ENCODE assay signal across 8 cellular contexts in genomic region chr6:46652603-46653438, GRCh38. TPM values are rescaled to one million over a fixed set of nuclear protein-coding genes. Genes with fewer than 3 reads are reported as not detected.
DNase-seq lines count a peak whose midpoint lies in the region; ATAC-seq and TF ChIP-seq lines count a peak whose summit lies in the region.

Gene CYP39A1, minus strand, starts transcription at chr6:46652818. Its CDS starts 236 bp downstream, at chr6:46652582.
Gene SLC25A27, plus strand, starts transcription at chr6:46652975. Its CDS starts 218 bp downstream, at chr6:46653193.

- no peaks in the 10 kb centered on the region for H3K36me3 ChIP-seq in colonic mucosa

- peak within 1 kb of the TSS; percentile 42 for H3K27ac Mint-ChIP-seq in activated CD4-positive, alpha-beta T cell treated with anti-CD3 and anti-CD28 coated beads, Interleukin-2, amount 10 ng/mL, durations not matched to agents 24 days and 14 days

- H3K9me3 ChIP-seq in colonic mucosa: no peaks in the 10 kb centered on the region

- intact Hi-C loops in activated CD4-positive, alpha-beta T cell treated with anti-CD3 and anti-CD28 coated beads, Interleukin-2, amount 10 ng/mL, durations not matched to agents 24 days and 14 days (cut with micrococcal nuclease): no loop called here
- intact Hi-C loops in colonic mucosa (cut with DNase I): no loop called here

- H3K27ac ChIP-seq in colonic mucosa: peak within 1 kb of the TSS; percentile 64

- H3K4me3 Mint-ChIP-seq in activated CD4-positive, alpha-beta T cell treated with anti-CD3 and anti-CD28 coated beads, Interleukin-2, amount 10 ng/mL, durations not matched to agents 24 days and 14 days: peak within 1 kb of the TSS; percentile 89

- peaks cover 13% of the 10 kb centered on the region for H3K4me1 Mint-ChIP-seq in activated CD4-positive, alpha-beta T cell treated with anti-CD3 and anti-CD28 coated beads, Interleukin-2, amount 10 ng/mL, durations not matched to agents 24 days and 14 days

- TF ChIP-seq CTCF in AG04449 (IDR thresholded peaks at IDR 0.05; ENCODE audit: insufficient read depth, low read length, missing control alignments) (no peak), colonic mucosa (IDR thresholded peaks at IDR 0.05) (no peak)

- CTCF ChIA-PET in AG04449 (lab: Yijun Ruan, JAX): no interaction called here

- peaks cover 46% of the 10 kb centered on the region for H3K27me3 Mint-ChIP-seq in activated CD4-positive, alpha-beta T cell treated with anti-CD3 and anti-CD28 coated beads, Interleukin-2, amount 10 ng/mL, durations not matched to agents 24 days and 14 days

- no peaks in the 10 kb centered on the region for H3K27me3 ChIP-seq in colonic mucosa

- peak within 1 kb of the TSS; percentile 70 for H3K4me3 ChIP-seq in AG04449 (ENCODE audit: low read depth, low read length)
- peak within 1 kb of the TSS; percentile 91 for H3K4me3 ChIP-seq in colonic mucosa

- POLR2A ChIA-PET in AG04449 (lab: Yijun Ruan, JAX): no interaction called here

- peak; percentile 100 for ATAC-seq in GM19025 (IDR thresholded peaks at IDR 0.05; ENCODE audit: low read depth, unreplicated experiment)
- peak; percentile 100 for ATAC-seq in HG03354 (IDR thresholded peaks at IDR 0.05; ENCODE audit: poor library complexity, severe bottlenecking, unreplicated experiment)

- no peaks in the 10 kb centered on the region for H3K9me3 Mint-ChIP-seq in activated CD4-positive, alpha-beta T cell treated with anti-CD3 and anti-CD28 coated beads, Interleukin-2, amount 10 ng/mL, durations not matched to agents 24 days and 14 days

- no peak for DNase-seq in AG04449 (ENCODE audit: low read depth, low spot score)
- peak; percentile 80 for DNase-seq in NCI-H460 (ENCODE audit: extremely low read depth, low read depth)
- DNase-seq in activated CD4-positive, alpha-beta T cell treated with anti-CD3 and anti-CD28 coated beads, Interleukin-2, amount 10 ng/mL, durations not matched to agents 24 days and 14 days: peak; percentile 95
- DNase-seq in colonic mucosa: peak; percentile 98
- peak; percentile 91 for DNase-seq in kidney tubule cell (ENCODE audit: low spot score)
- DNase-seq in stimulated activated CD4-positive, alpha-beta T cell treated with anti-CD3 and anti-CD28 coated beads, Interleukin-15, amount 100 ng/mL, for 48 hours (ENCODE audit: low read depth in 2 of 2): peak; percentile 65 to 78

- H3K36me3 Mint-ChIP-seq in activated CD4-positive, alpha-beta T cell treated with anti-CD3 and anti-CD28 coated beads, Interleukin-2, amount 10 ng/mL, durations not matched to agents 24 days and 14 days (ENCODE audit: low read depth): no peaks in the 10 kb centered on the region

- H3K4me1 ChIP-seq in colonic mucosa: no peaks in the 10 kb centered on the region

- H3K9ac ChIP-seq in colonic mucosa (ENCODE audit: low read depth in 2 of 2, low read length in 2 of 2): peak within 1 kb of the TSS; percentile 74 to 80

RNA-seq across cellular contexts. Expression of gene CYP39A1, which starts in this region (rescaled TPM):
- 9.1 and 10.6 TPM in 2 replicates for total RNA-seq in NCI-H460 (2014; rRNA removed; shearing (Covaris generic))
- 2.1 and 4.4 TPM in 2 replicates for polyA plus RNA-seq in NCI-H460 (2014; cell fraction: nucleus; rRNA removed)
- not detected in 2 replicates for total RNA-seq in activated CD4-positive, alpha-beta T cell treated with anti-CD3 and anti-CD28 coated beads, Interleukin-2, amount 10 ng/mL, durations not matched to agents 24 days and 14 days
- total RNA-seq in colonic mucosa: 1 to 10 TPM; 4.3 to 4.4 TPM

RNA-seq across cellular contexts. Expression of gene SLC25A27, which starts in this region (rescaled TPM):
- total RNA-seq in NCI-H460 (2014; rRNA removed; shearing (Covaris generic)): 8.8 and 22.6 TPM in 2 replicates
- polyA plus RNA-seq in NCI-H460 (2014; cell fraction: nucleus; rRNA removed): 80.6 and 115 TPM in 2 replicates
- total RNA-seq in activated CD4-positive, alpha-beta T cell treated with anti-CD3 and anti-CD28 coated beads, Interleukin-2, amount 10 ng/mL, durations not matched to agents 24 days and 14 days: 0.07 and 0.28 TPM in 2 replicates
- total RNA-seq in colonic mucosa: 1 to 10 TPM; 7.1 to 7.6 TPM

Comparison
In these comparisons a context has a peak if more than half of its experiments do, and no peak if none do; other contexts are left out.
1. Peak in DNase-seq in activated CD4-positive, alpha-beta T cell treated with anti-CD3 and anti-CD28 coated beads, Interleukin-2, amount 10 ng/mL, durations not matched to agents 24 days and 14 days; RNA of the genes that start here not detected or under 1 TPM.